11 cellular contexts compared by ENCODE assay signal in the genomic region with DNA sequence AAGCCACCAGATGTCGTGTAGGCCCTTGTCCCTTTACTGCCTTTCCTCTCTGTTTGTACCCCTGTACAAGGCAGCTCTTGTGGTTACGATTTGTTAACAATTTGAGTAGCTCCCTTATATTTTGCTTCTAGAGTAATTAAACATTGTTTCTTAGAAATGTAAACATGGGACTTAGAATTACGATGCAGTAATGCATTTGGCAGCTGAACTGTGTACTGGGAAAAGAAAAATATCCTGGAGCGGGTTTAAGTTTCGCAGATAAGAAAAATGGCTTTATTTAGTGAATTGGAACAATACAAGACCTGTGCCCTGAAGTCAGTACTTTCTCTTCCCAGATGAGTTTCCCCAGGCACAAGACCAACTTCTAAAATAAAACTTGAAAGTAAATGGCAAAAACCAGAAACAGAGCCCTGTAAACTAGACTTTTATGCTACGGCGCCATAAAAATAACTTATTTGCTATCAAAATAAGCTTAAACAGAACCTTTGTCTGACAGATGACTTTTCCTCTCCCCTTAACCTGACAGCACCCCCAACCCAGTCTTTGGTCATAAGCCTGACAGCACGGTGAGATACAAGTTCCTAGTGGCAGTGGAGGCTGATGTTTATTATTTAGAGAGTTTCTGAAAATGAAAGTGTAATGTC.
DNase-seq lines count a peak whose midpoint lies in the region; ATAC-seq and TF ChIP-seq lines count a peak whose summit lies in the region.
"Had no signal": no experiment of that assay in that cellular context is flagged by ENCODE, and none has a peak within 500 bp of the region (broad histone marks: within the 10 kb centered on the region; RNA-seq: fewer than 3 reads in every experiment).

No MANE protein-coding gene starts in this region.

- no peaks in the 10 kb centered on the region for H3K9me3 ChIP-seq in HEK293 (ENCODE audit: control insufficient read depth, insufficient read depth, low read depth, low read length)
- H3K9me3 ChIP-seq in testis: no peaks in the 10 kb centered on the region

- DNase-seq in coronary artery (ENCODE audit: low spot score): no peak
- DNase-seq in memory B cell (ENCODE audit: low spot score in 2 of 2): no peak
- DNase-seq in testis: no peak
- no peak for DNase-seq in central memory CD4-positive, alpha-beta T cell
- no peak for DNase-seq in stimulated activated CD4-positive, alpha-beta T cell treated with anti-CD3 and anti-CD28 coated beads, Interleukin-4, amount 100 ng/mL, for 24 hours
- no peak for DNase-seq in T1000 (lab: John Stamatoyannopoulos, UW)
- DNase-seq: activated CD8-positive, alpha-beta memory T cell treated with anti-CD3 and anti-CD28 coated beads for 24 hours; NCI-H1092 treated with DMSO at 0.1 percent for 48 hours; stimulated activated CD4-positive, alpha-beta T cell treated with anti-CD3 and anti-CD28 coated beads, Interleukin-2, amount 100 ng/mL, for 48 hours had no signal

- POLR2A ChIA-PET in HEK293 (lab: Yijun Ruan, JAX): no interaction called here

- CTCF ChIA-PET in HEK293 (lab: Yijun Ruan, JAX): interaction anchor here (0.6 kb wide), 1 partner anchor 61 kb away, joined by 3 read pairs; no protein-coding TSS in a partner anchor

- H3K27me3 Mint-ChIP-seq in memory B cell: no peaks in the 10 kb centered on the region

- no peak overlapping the region for H3K4me3 Mint-ChIP-seq in memory B cell

- TF ChIP-seq CTCF in HEK293 (tag by site-specific recombination; IDR thresholded peaks at IDR 0.05) (no peak), coronary artery (IDR thresholded peaks at IDR 0.05) (no peak), testis (IDR thresholded peaks at IDR 0.05) (no peak)

- H3K4me3 ChIP-seq in HEK293 (ENCODE audit: low read depth, low read length) (no peak overlapping the region), coronary artery (peak overlapping the region; percentile 53), testis (no peak overlapping the region)

- peaks cover 50% of the 10 kb centered on the region for H3K4me1 Mint-ChIP-seq in memory B cell

- no peak for ATAC-seq in memory B cell (ENCODE audit: low read depth)
- no peak for ATAC-seq in HG02759 (IDR thresholded peaks at IDR 0.05; ENCODE audit: unreplicated experiment)

- WGBS in testis, 2 donors: 52 to 54% methylated on average over 8 of the region's 8 CpGs

- H3K36me3 ChIP-seq in HEK293 (ENCODE audit: control insufficient read depth in 2 of 2, insufficient read depth in 1 of 2, low read length in 2 of 2): no peaks in the 10 kb centered on the region
- H3K36me3 ChIP-seq in testis (ENCODE audit: low read depth, missing control alignments): no peaks in the 10 kb centered on the region

- H3K27ac ChIP-seq in HEK293 (ENCODE audit: extremely low read depth, low read depth, low read length): peak overlapping the region; percentile 74
- H3K27ac ChIP-seq in coronary artery: peak overlapping the region; percentile 49 to 66
- peak overlapping the region; percentile 78 to 87 for H3K27ac ChIP-seq in testis

- H3K9me3 Mint-ChIP-seq in memory B cell: no peaks in the 10 kb centered on the region

- H3K27ac Mint-ChIP-seq in memory B cell: peak overlapping the region; percentile 77

- H3K36me3 Mint-ChIP-seq in memory B cell: peaks cover 2% of the 10 kb centered on the region

- intact Hi-C loops in testis (cut with DNase I; ENCODE audit: low total_unique reads): no loop called here

- peaks cover 19% of the 10 kb centered on the region for H3K4me1 ChIP-seq in HEK293 (ENCODE audit: control insufficient read depth, insufficient read depth, low read length)
- peaks cover 15% of the 10 kb centered on the region for H3K4me1 ChIP-seq in testis

- H3K27me3 ChIP-seq in testis: no peaks in the 10 kb centered on the region

- TF ChIP-seq POLR2A in testis (IDR thresholded peaks at IDR 0.05): no peak

TF ChIP-seq in HEK293, 187 proteins besides CTCF, POLR2A, EP300 and RAD21 (continues in another document):
- no peak for TF ChIP-seq ZBTB10 (tag by site-specific recombination; IDR thresholded peaks at IDR 0.05)
- TF ChIP-seq ZNF629 (tag by site-specific recombination; IDR thresholded peaks at IDR 0.05): peak; percentile 74
- TF ChIP-seq ZNF324 (tag by site-specific recombination; IDR thresholded peaks at IDR 0.05): no peak
- peak; percentile 86 for TF ChIP-seq ZSCAN30 (tag by site-specific recombination; IDR thresholded peaks at IDR 0.05)
- TF ChIP-seq OSR2 (tag by site-specific recombination; IDR thresholded peaks at IDR 0.05): peak; percentile 97
- TF ChIP-seq ZFP3 (tag by site-specific recombination; IDR thresholded peaks at IDR 0.05; ENCODE audit: low read depth): no peak
- peak; percentile 71; the same call in 1 of the 2 replicates for TF ChIP-seq ZNF24 (tag by site-specific recombination; IDR thresholded peaks at IDR 0.05)
- TF ChIP-seq, protein P1, sequence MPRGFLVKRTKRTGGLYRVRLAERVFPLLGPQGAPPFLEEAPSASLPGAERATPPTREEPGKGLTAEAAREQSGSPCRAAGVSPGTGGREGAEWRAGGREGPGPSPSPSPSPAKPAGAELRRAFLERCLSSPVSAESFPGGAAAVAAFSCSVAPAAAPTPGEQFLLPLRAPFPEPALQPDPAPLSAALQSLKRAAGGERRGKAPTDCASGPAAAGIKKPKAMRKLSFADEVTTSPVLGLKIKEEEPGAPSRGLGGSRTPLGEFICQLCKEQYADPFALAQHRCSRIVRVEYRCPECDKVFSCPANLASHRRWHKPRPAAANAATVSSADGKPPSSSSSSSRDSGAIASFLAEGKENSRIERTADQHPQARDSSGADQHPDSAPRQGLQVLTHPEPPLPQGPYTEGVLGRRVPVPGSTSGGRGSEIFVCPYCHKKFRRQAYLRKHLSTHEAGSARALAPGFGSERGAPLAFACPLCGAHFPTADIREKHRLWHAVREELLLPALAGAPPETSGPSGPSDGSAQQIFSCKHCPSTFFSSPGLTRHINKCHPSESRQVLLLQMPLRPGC (tag by site-specific recombination; IDR thresholded peaks at IDR 0.05): peak; percentile 56
- 0 out of 2 replicates have a peak, but pooled peaks have one; percentile 23 for TF ChIP-seq ZNF580 (tag by site-specific recombination; IDR thresholded peaks at IDR 0.05)
- peak; percentile 52; the same call in 1 of the 2 replicates for TF ChIP-seq ZNF639 (tag by site-specific recombination; IDR thresholded peaks at IDR 0.05)
- peak; percentile 94 for TF ChIP-seq FEZF1 (tag by site-specific recombination; IDR thresholded peaks at IDR 0.05)
- TF ChIP-seq ZEB2 (tag by site-specific recombination; IDR thresholded peaks at IDR 0.05): peak; percentile 61
- peak; percentile 71 for TF ChIP-seq ZXDB (tag by site-specific recombination; IDR thresholded peaks at IDR 0.05)
- TF ChIP-seq SCRT2 (tag by site-specific recombination; IDR thresholded peaks at IDR 0.05): no peak
- TF ChIP-seq ZNF391 (tag by site-specific recombination; IDR thresholded peaks at IDR 0.05; ENCODE audit: borderline replicate concordance, low read depth): peak; percentile 56; the same call in 1 of the 2 replicates
- TF ChIP-seq ZNF433 (tag by site-specific recombination; IDR thresholded peaks at IDR 0.05; ENCODE audit: low read depth): no peak
- TF ChIP-seq ZBTB1 (tag by site-specific recombination; IDR thresholded peaks at IDR 0.05): peak; percentile 8; the same call in 1 of the 2 replicates
- TF ChIP-seq ZBTB48 (tag by site-specific recombination; IDR thresholded peaks at IDR 0.05): peak; percentile 79
- TF ChIP-seq HOXD13 (CRISPR knock-in tag; IDR thresholded peaks at IDR 0.05; ENCODE audit: borderline replicate concordance): no peak
- TF ChIP-seq ZNF596 (tag by site-specific recombination; IDR thresholded peaks at IDR 0.05): peak; percentile 35; the same call in 1 of the 2 replicates
- peak; percentile 70; the same call in 1 of the 2 replicates for TF ChIP-seq GLI2 (tag by site-specific recombination; IDR thresholded peaks at IDR 0.05; ENCODE audit: borderline replicate concordance, low read depth)
